8 cellular contexts compared by ENCODE assay signal in the genomic region with DNA sequence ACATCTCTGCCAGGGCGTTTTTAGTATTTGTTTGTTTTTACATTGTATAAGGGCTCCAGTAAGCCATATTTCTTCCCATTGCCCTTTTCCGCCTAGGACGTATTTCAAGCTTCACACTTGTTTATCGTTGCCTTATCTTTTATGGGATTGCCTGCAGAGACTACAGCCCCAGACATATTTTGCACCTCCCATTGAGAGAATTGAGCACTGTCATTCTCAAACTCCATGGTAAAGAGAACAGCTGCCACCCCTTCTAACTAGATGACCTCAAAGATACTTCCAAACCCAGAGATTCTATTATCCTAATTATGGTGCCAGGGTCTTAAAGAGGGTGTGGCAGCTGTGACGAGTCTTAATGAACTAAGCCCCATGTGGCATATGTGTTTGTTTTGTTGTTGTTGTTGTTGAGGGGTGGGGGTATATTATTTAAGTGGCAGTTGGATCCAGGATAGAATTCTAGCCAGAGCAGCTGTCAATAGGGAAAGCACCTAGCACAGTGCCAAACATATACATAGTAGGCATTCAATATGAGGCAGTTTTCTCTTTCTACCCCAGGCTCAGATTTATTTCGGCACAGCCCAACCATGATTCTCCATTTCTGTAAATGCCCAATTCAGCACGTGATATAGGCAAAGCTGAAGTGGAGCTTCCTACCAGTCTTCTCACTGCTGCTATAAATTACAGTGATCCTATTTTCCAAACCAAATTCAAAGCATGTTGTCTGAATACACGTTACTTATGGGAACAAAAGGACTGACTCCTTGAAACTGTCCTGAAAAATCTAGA. TPM values are rescaled to one million over a fixed set of nuclear protein-coding genes. Genes with fewer than 3 reads are reported as not detected.
DNase-seq lines count a peak whose midpoint lies in the region; ATAC-seq, FAIRE-seq and TF ChIP-seq lines count a peak whose summit lies in the region.

No MANE protein-coding gene starts in this region.

- peaks cover 29% of the 10 kb centered on the region for H3K4me1 Mint-ChIP-seq in activated CD8-positive, alpha-beta T cell treated with anti-CD3 and anti-CD28 coated beads, Interleukin-2, amount 10 ng/mL, durations not matched to agents 7 days and 5 days (ENCODE audit: low read depth)
- peaks cover 23 to 33% of the 10 kb centered on the region in 2 donors for H3K4me1 Mint-ChIP-seq in immature natural killer cell

- no peak for ATAC-seq in SK-N-SH treated with all-trans-retinoic acid at 6 μM for 48 hours
- no peak for ATAC-seq in activated CD8-positive, alpha-beta T cell treated with anti-CD3 and anti-CD28 coated beads, Interleukin-2, amount 10 ng/mL, durations not matched to agents 7 days and 5 days

- TF ChIP-seq RAD21 in SK-N-SH (IDR thresholded peaks at IDR 0.05; ENCODE audit: low read length): no peak

- TF ChIP-seq EP300 in SK-N-SH (IDR thresholded peaks at IDR 0.05; ENCODE audit: borderline replicate concordance in 1 of 2, low read depth in 1 of 2, low read length in 1 of 2): no peak

- H3K27me3 ChIP-seq in SK-N-SH (ENCODE audit: insufficient read depth) (no peaks in the 10 kb centered on the region), subcutaneous abdominal adipose tissue (ENCODE audit: control insufficient read depth in 5 of 5, insufficient read depth in 4 of 5, low read length in 5 of 5) (no peaks in the 10 kb centered on the region)

- peak overlapping the region; percentile 91 for H3K27ac Mint-ChIP-seq in activated CD8-positive, alpha-beta T cell treated with anti-CD3 and anti-CD28 coated beads, Interleukin-2, amount 10 ng/mL, durations not matched to agents 7 days and 5 days
- peak overlapping the region; percentile 91 to 95 (median 94) for H3K27ac Mint-ChIP-seq in immature natural killer cell

- TF ChIP-seq CTCF in SK-N-SH (IDR thresholded peaks at IDR 0.05): no peak

- peak overlapping the region; percentile 82 for H3K4me2 ChIP-seq in SK-N-SH

- H3K79me2 ChIP-seq in SK-N-SH (ENCODE audit: insufficient read depth): peaks cover 38% of the 10 kb centered on the region

- H4K20me1 ChIP-seq in SK-N-SH (ENCODE audit: insufficient read depth): no peaks in the 10 kb centered on the region; the same call in 1 of the 2 replicates

- no peaks in the 10 kb centered on the region for H3F3A ChIP-seq in SK-N-SH (replicated peaks; ENCODE audit: insufficient read depth)

- no peak for TF ChIP-seq POLR2A in H54 (IDR thresholded peaks at IDR 0.05; ENCODE audit: low read depth, low read length)

- peaks cover 20 to 31% of the 10 kb centered on the region in 2 experiments for H3K36me3 ChIP-seq in SK-N-SH (replicated peaks in 1 of 2; ENCODE audit: control insufficient read depth in 1 of 2, insufficient read depth in 2 of 2, low read length in 1 of 2)
- H3K36me3 ChIP-seq in subcutaneous abdominal adipose tissue (ENCODE audit: control insufficient read depth in 5 of 5, insufficient read depth in 5 of 5, low read length in 5 of 5): peaks cover 0 to 3% (median 0%) of the 10 kb centered on the region in 5 donors

- POLR2A ChIA-PET in SK-N-SH (lab: Yijun Ruan, JAX): interaction anchor here (3.0 kb wide), 1 partner anchor 17 kb away, joined by 32 read pairs; no protein-coding TSS in a partner anchor
- POLR2A ChIA-PET in activated CD8-positive, alpha-beta T cell treated with anti-CD3 and anti-CD28 coated beads, Interleukin-2, amount 10 ng/mL, durations not matched to agents 7 days and 5 days (lab: Charles Lee): interaction anchor here (2.1 kb wide), 1 partner anchor 17 kb away, joined by 19 read pairs; no protein-coding TSS in a partner anchor

- H3K9me3 ChIP-seq in SK-N-SH: no peaks in the 10 kb centered on the region
- H3K9me3 ChIP-seq in subcutaneous abdominal adipose tissue (ENCODE audit: control insufficient read depth in 5 of 5, low read length in 5 of 5): no peaks in the 10 kb centered on the region

- peaks cover 11% of the 10 kb centered on the region for H3K36me3 Mint-ChIP-seq in activated CD8-positive, alpha-beta T cell treated with anti-CD3 and anti-CD28 coated beads, Interleukin-2, amount 10 ng/mL, durations not matched to agents 7 days and 5 days (ENCODE audit: low read depth)
- H3K36me3 Mint-ChIP-seq in immature natural killer cell: no peaks in the 10 kb centered on the region

- peak overlapping the region; percentile 97 for H2AFZ ChIP-seq in SK-N-SH (ENCODE audit: low read depth)

- H3K4me3 ChIP-seq in SK-N-SH (ENCODE audit: low read depth in 2 of 2, low read length in 1 of 2) (peak overlapping the region; percentile 70 to 83; a peak in 3 of 4 replicates), subcutaneous abdominal adipose tissue (ENCODE audit: low read depth in 1 of 5, low read length in 5 of 5) (peak overlapping the region; percentile 85 to 97 (median 95))

- CTCF ChIA-PET in SK-N-SH (lab: Yijun Ruan, JAX): interaction anchor here (0.7 to 6.5 kb wide), 5 partner anchors 10 to 27 kb away, joined by 3 to 42 read pairs (median 7); no protein-coding TSS in a partner anchor
- CTCF ChIA-PET in activated CD8-positive, alpha-beta T cell treated with anti-CD3 and anti-CD28 coated beads, Interleukin-2, amount 10 ng/mL, durations not matched to agents 7 days and 5 days (lab: Charles Lee): interaction anchor here (0.7 to 5.2 kb wide), 3 partner anchors 16 to 49 kb away, joined by 3 to 27 read pairs (median 17); no protein-coding TSS in a partner anchor

- H3K9me2 ChIP-seq in SK-N-SH: no peaks in the 10 kb centered on the region

- no peaks in the 10 kb centered on the region for H3K27me3 Mint-ChIP-seq in activated CD8-positive, alpha-beta T cell treated with anti-CD3 and anti-CD28 coated beads, Interleukin-2, amount 10 ng/mL, durations not matched to agents 7 days and 5 days (ENCODE audit: low read depth)
- peaks cover 6 to 7% (median 6%) of the 10 kb centered on the region in 3 donors for H3K27me3 Mint-ChIP-seq in immature natural killer cell (ENCODE audit: low read depth in 3 of 3)

- H3K9ac ChIP-seq in SK-N-SH: peak overlapping the region; percentile 80
- peak overlapping the region in 4 of 5 donors; percentile 71 to 80 (median 76) for H3K9ac ChIP-seq in subcutaneous abdominal adipose tissue (ENCODE audit: low read length in 5 of 5)

- no peak for DNase-seq in SK-N-SH
- no peak for DNase-seq in activated CD8-positive, alpha-beta T cell treated with anti-CD3 and anti-CD28 coated beads, Interleukin-2, amount 10 ng/mL, durations not matched to agents 7 days and 5 days
- DNase-seq in immature natural killer cell: no peak
- no peak for DNase-seq in H54 (ENCODE audit: insufficient read length, low spot score)
- no peak for DNase-seq in activated gamma-delta T cell treated with Interleukin-2 at 50 U/mL for 16 hours
- DNase-seq in ecto neural progenitor cell (ENCODE audit: low spot score): no peak

- H3K4me1 ChIP-seq in SK-N-SH (ENCODE audit: control insufficient read depth in 1 of 2, insufficient read depth in 2 of 2, low read depth in 1 of 2, low read length in 1 of 2) (peaks cover 3 to 4% of the 10 kb centered on the region in 2 experiments; a peak in 2 of 4 replicates), subcutaneous abdominal adipose tissue (ENCODE audit: control insufficient read depth in 5 of 5, insufficient read depth in 5 of 5, low read length in 5 of 5) (peaks cover 0 to 22% (median 17%) of the 10 kb centered on the region in 5 donors)

- peak overlapping the region; percentile 90 for H3K4me3 Mint-ChIP-seq in activated CD8-positive, alpha-beta T cell treated with anti-CD3 and anti-CD28 coated beads, Interleukin-2, amount 10 ng/mL, durations not matched to agents 7 days and 5 days
- peak overlapping the region; percentile 91 to 99 (median 93) for H3K4me3 Mint-ChIP-seq in immature natural killer cell

- no peaks in the 10 kb centered on the region for H3K9me3 Mint-ChIP-seq in activated CD8-positive, alpha-beta T cell treated with anti-CD3 and anti-CD28 coated beads, Interleukin-2, amount 10 ng/mL, durations not matched to agents 7 days and 5 days (ENCODE audit: insufficient read depth)
- no peaks in the 10 kb centered on the region for H3K9me3 Mint-ChIP-seq in immature natural killer cell

- no peak for FAIRE-seq in H54 (lab: Jason Lieb, UNC)

- WGBS in SK-N-SH (ENCODE audit: low lambda C conversion rate): 71% methylated on average over 8 of the region's 8 CpGs

- H3K27ac ChIP-seq in SK-N-SH (ENCODE audit: low read depth in 2 of 2, low read length in 1 of 2): peak overlapping the region; percentile 75 to 81
- H3K27ac ChIP-seq in subcutaneous abdominal adipose tissue (ENCODE audit: low read depth, low read length): peak overlapping the region; percentile 72

TF ChIP-seq in SK-N-SH, 30 proteins besides CTCF, POLR2A, EP300 and RAD21:
- TF ChIP-seq MXI1 (IDR thresholded peaks at IDR 0.05; ENCODE audit: low read depth, low read length) (no peak), RCOR1 (IDR thresholded peaks at IDR 0.05; ENCODE audit: low read length) (no peak), FOSL2 (IDR thresholded peaks at IDR 0.05; ENCODE audit: borderline replicate concordance, low read depth) (no peak)

TF ChIP-seq in SK-N-SH treated with all-trans-retinoic acid at 6 μM for 48 hours, 23 proteins besides CTCF, POLR2A, EP300 and RAD21 (continues in another document):
- TF ChIP-seq ARNTL (CRISPR knock-in tag; IDR thresholded peaks at IDR 0.05; ENCODE audit: borderline replicate concordance, low read depth) (no peak), POU6F1 (CRISPR knock-in tag; IDR thresholded peaks at IDR 0.05; ENCODE audit: borderline replicate concordance, low read depth) (no peak)

RNA-seq across cellular contexts. Expression of gene TP53BP1, which starts 0.9 kb away (rescaled TPM):
- 27.1 and 46.5 TPM in 2 replicates for polyA plus RNA-seq in SK-N-SH (2012; rRNA removed)
- 22.2 and 29.4 TPM in 2 replicates for polyA plus RNA-seq in SK-N-SH (2012; cell fraction: cytosol; rRNA removed)
- polyA plus RNA-seq in SK-N-SH (2012; cell fraction: nucleus; rRNA removed): 80.1 and 95.5 TPM in 2 replicates
- total RNA-seq in activated CD8-positive, alpha-beta T cell treated with anti-CD3 and anti-CD28 coated beads, Interleukin-2, amount 10 ng/mL, durations not matched to agents 7 days and 5 days: 10 to 100 TPM; 24.3 to 27.3 TPM
- 1 to 10 TPM in 2 of 3 donors, under 1 TPM in 1; 0.55 to 7.8 (median 3.0) TPM for polyA plus RNA-seq in immature natural killer cell

RNA-seq across cellular contexts. Expression of gene MAP1A, which starts 23.5 kb away (rescaled TPM):
- polyA plus RNA-seq in SK-N-SH (2012; rRNA removed) (5.3 and 6.0 TPM in 2 replicates), immature natural killer cell (under 1 TPM in 2 of 3 donors, not detected in 1; 0.04 to 0.07 TPM)
- polyA plus RNA-seq in SK-N-SH (2012; cell fraction: cytosol; rRNA removed): 3.8 and 5.3 TPM in 2 replicates
- 7.2 and 8.8 TPM in 2 replicates for polyA plus RNA-seq in SK-N-SH (2012; cell fraction: nucleus; rRNA removed)
- total RNA-seq in activated CD8-positive, alpha-beta T cell treated with anti-CD3 and anti-CD28 coated beads, Interleukin-2, amount 10 ng/mL, durations not matched to agents 7 days and 5 days: 1 to 10 TPM; 5.3 to 5.6 TPM
